In the genomic region with DNA sequence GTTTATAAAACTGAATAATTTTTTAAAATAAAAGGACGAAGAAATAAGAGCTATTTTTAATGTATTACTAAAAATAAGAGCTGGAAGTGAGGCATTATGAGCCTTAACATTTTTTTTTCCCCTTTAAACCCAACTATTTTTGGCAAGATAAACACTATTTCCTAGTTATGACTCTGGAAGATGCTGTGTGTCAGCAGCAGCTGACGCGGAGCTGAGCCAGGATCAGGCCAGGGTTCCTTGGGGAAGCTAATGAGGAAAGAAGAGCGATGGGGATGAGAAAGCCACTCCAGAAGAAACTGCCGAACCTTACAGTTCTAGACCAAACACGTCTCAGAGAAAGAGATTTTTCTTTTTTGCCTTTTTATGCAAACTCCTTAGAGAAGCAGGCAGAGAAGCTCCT, we compare ENCODE assay signal across 16 cellular contexts.
DNase-seq lines count a peak whose midpoint lies in the region; ATAC-seq and TF ChIP-seq lines count a peak whose summit lies in the region.
"Had no signal": no experiment of that assay in that cellular context is flagged by ENCODE, and none has a peak within 500 bp of the region (broad histone marks: within the 10 kb centered on the region; RNA-seq: fewer than 3 reads in every experiment).

No MANE protein-coding gene starts in this region.

- H3K27me3 Mint-ChIP-seq in natural killer cell treated with Interleukin-12 subunit alpha and Interleukin-12 subunit beta and Interleukin-15 and Interleukin-18, amount 100 ng/mL, for 72 hours = peaks cover 3 to 7% of the 10 kb centered on the region in 2 donors

- H3K4me1 Mint-ChIP-seq in natural killer cell treated with Interleukin-12 subunit alpha and Interleukin-12 subunit beta and Interleukin-15 and Interleukin-18, amount 100 ng/mL, for 72 hours (ENCODE audit: low read depth in 2 of 2) = peaks cover 4 to 19% of the 10 kb centered on the region in 2 donors

- no peaks in the 10 kb centered on the region for H3K9me3 Mint-ChIP-seq in natural killer cell treated with Interleukin-12 subunit alpha and Interleukin-12 subunit beta and Interleukin-15 and Interleukin-18, amount 100 ng/mL, for 72 hours
- H3K9me3 Mint-ChIP-seq: activated T-cell treated with anti-CD3 and anti-CD28 coated beads, Interleukin-2, amount 50 U/mL, for 72 hours had no signal

- H2AFZ ChIP-seq in SU-DHL-6 (ENCODE audit: low read depth, low read length, severe bottlenecking) = no peak overlapping the region

- H3K36me3 Mint-ChIP-seq in natural killer cell treated with Interleukin-12 subunit alpha and Interleukin-12 subunit beta and Interleukin-15 and Interleukin-18, amount 100 ng/mL, for 72 hours = no peaks in the 10 kb centered on the region

- H3K79me2 ChIP-seq in SU-DHL-6 (ENCODE audit: insufficient read depth, low read length) = peaks cover 79% of the 10 kb centered on the region

- no peak overlapping the region for H3K4me3 Mint-ChIP-seq in natural killer cell treated with Interleukin-12 subunit alpha and Interleukin-12 subunit beta and Interleukin-15 and Interleukin-18, amount 100 ng/mL, for 72 hours
- H3K4me3 Mint-ChIP-seq: activated T-cell treated with anti-CD3 and anti-CD28 coated beads, Interleukin-2, amount 50 U/mL, for 72 hours had no signal

- H3K9me3 ChIP-seq in SU-DHL-6 (ENCODE audit: insufficient read depth, low read length) (no peaks in the 10 kb centered on the region), thoracic aorta (no peaks in the 10 kb centered on the region)
- H3K9me3 ChIP-seq: lower lobe of right lung, SJCRH30 had no signal

- H3F3A ChIP-seq in SU-DHL-6 (ENCODE audit: insufficient read depth) = peaks cover 20% of the 10 kb centered on the region

- DNase-seq in fibroblast of villous mesenchyme (ENCODE audit: low read depth) = peak; percentile 35
- peak; percentile 48 for DNase-seq in myocyte (ENCODE audit: low read depth)
- no peak for DNase-seq in thoracic aorta (ENCODE audit: low spot score)
- no peak for DNase-seq in stimulated activated CD8-positive, alpha-beta memory T cell treated with anti-CD3 and anti-CD28 coated beads, Interleukin-4, amount 100 ng/mL, for 48 hours
- no peak for DNase-seq in activated CD4-positive, CD25-positive, alpha-beta regulatory T cell treated with anti-CD3 and anti-CD28 coated beads, Interleukin-2, amount 50 U/mL, for 72 hours
- no peak for DNase-seq in natural killer cell treated with Interleukin-12 subunit alpha and Interleukin-12 subunit beta and Interleukin-15 and Interleukin-18, amount 100 ng/mL, for 72 hours (ENCODE audit: low spot score)
- DNase-seq: activated T-cell treated with anti-CD3 and anti-CD28 coated beads, Interleukin-2, amount 50 U/mL, for 72 hours; COR-L47; lower lobe of right lung; NCI-H146; SJCRH30 had no signal

- peak overlapping the region; percentile 17; the same call in 1 of the 2 replicates for H3K27ac ChIP-seq in SU-DHL-6 (ENCODE audit: low read depth, low read length)
- peak overlapping the region; percentile 17 to 54 for H3K27ac ChIP-seq in thoracic aorta
- H3K27ac ChIP-seq: HL-60, KMS-11, lower lobe of right lung, SJCRH30 had no signal

- peaks cover 6% of the 10 kb centered on the region for H4K20me1 ChIP-seq in SU-DHL-6 (ENCODE audit: low read depth, low read length)

- H3K27ac Mint-ChIP-seq in natural killer cell treated with Interleukin-12 subunit alpha and Interleukin-12 subunit beta and Interleukin-15 and Interleukin-18, amount 100 ng/mL, for 72 hours = no peak overlapping the region
- H3K27ac Mint-ChIP-seq: activated T-cell treated with anti-CD3 and anti-CD28 coated beads, Interleukin-2, amount 50 U/mL, for 72 hours had no signal

- no peaks in the 10 kb centered on the region for H3K27me3 ChIP-seq in SU-DHL-6 (ENCODE audit: low read length)
- no peaks in the 10 kb centered on the region for H3K27me3 ChIP-seq in thoracic aorta (replicated peaks; ENCODE audit: insufficient read depth)
- H3K27me3 ChIP-seq: SJCRH30 had no signal

- no peak overlapping the region for H3K9ac ChIP-seq in SU-DHL-6 (ENCODE audit: low read length)
- H3K9ac ChIP-seq: KMS-11 had no signal

- H3K4me3 ChIP-seq in SU-DHL-6 (ENCODE audit: insufficient read depth, low read length, poor library complexity, severe bottlenecking) (no peak overlapping the region), fibroblast of villous mesenchyme (ENCODE audit: low read depth, low read length) (no peak overlapping the region), thoracic aorta (peak overlapping the region; percentile 41)
- H3K4me3 ChIP-seq: lower lobe of right lung, SJCRH30, smooth muscle cell had no signal

- TF ChIP-seq CTCF in SU-DHL-6 (IDR thresholded peaks at IDR 0.05; ENCODE audit: insufficient read depth, low read length, poor library complexity, severe bottlenecking) (no peak), fibroblast of villous mesenchyme (IDR thresholded peaks at IDR 0.05; ENCODE audit: insufficient read depth, low read depth, low read length) (no peak), thoracic aorta (IDR thresholded peaks at IDR 0.05) (no peak)

- H3K4me2 ChIP-seq in SU-DHL-6 (ENCODE audit: low read depth, low read length, poor library complexity, severe bottlenecking) = no peak overlapping the region
- H3K4me2 ChIP-seq: KMS-11, smooth muscle cell had no signal

- H3K36me3 ChIP-seq in SU-DHL-6 (ENCODE audit: low read length) (peaks cover 49% of the 10 kb centered on the region), thoracic aorta (no peaks in the 10 kb centered on the region)
- H3K36me3 ChIP-seq: lower lobe of right lung had no signal

- H3K9me2 ChIP-seq in SU-DHL-6 (replicated peaks; ENCODE audit: insufficient read depth, low read length) = no peaks in the 10 kb centered on the region

- ATAC-seq in thoracic aorta (ENCODE audit: insufficient number of reproducible peaks, low FRiP score, low read depth) (peak; percentile 50), HG02970 (IDR thresholded peaks at IDR 0.05; ENCODE audit: low FRiP score, unreplicated experiment) (no peak)
- no peak for ATAC-seq in natural killer cell treated with Interleukin-12 subunit alpha and Interleukin-12 subunit beta and Interleukin-15 and Interleukin-18, amount 100 ng/mL, for 72 hours
- ATAC-seq: activated T-cell treated with anti-CD3 and anti-CD28 coated beads, Interleukin-2, amount 50 U/mL, for 72 hours; lower lobe of right lung had no signal

- H3K4me1 ChIP-seq in thoracic aorta (ENCODE audit: control insufficient read depth in 1 of 2, low read depth in 2 of 2) = peaks cover 26 to 51% of the 10 kb centered on the region in 2 donors

Comparison
In these comparisons a context has a peak if more than half of its experiments do, and no peak if none do; other contexts are left out.
1. DNase-seq: peak in fibroblast of villous mesenchyme (single experiment) and myocyte (single experiment); none in thoracic aorta (single experiment), stimulated activated CD8-positive, alpha-beta memory T cell treated with anti-CD3 and anti-CD28 coated beads, Interleukin-4, amount 100 ng/mL, for 48 hours (single experiment), activated CD4-positive, CD25-positive, alpha-beta regulatory T cell treated with anti-CD3 and anti-CD28 coated beads, Interleukin-2, amount 50 U/mL, for 72 hours (single experiment) and natural killer cell treated with Interleukin-12 subunit alpha and Interleukin-12 subunit beta and Interleukin-15 and Interleukin-18, amount 100 ng/mL, for 72 hours (single experiment).